ENCODE assay signal across 8 cellular contexts in genomic region chr19:6464070-6464873, GRCh38. TPM values are rescaled to one million over a fixed set of nuclear protein-coding genes. Genes with fewer than 3 reads are reported as not detected.
A peak's percentile ranks its signal among the peaks of the same experiment; 100 is the strongest.
DNase-seq lines count a peak whose midpoint lies in the region; TF ChIP-seq lines count a peak whose summit lies in the region.

Gene CRB3, plus strand, starts transcription at chr19:6464271. Its CDS starts 431 bp downstream, at chr19:6464702.

- no peaks in the 10 kb centered on the region for H3K79me2 ChIP-seq in smooth muscle cell (ENCODE audit: low read depth)

- H3K9ac ChIP-seq in smooth muscle cell (ENCODE audit: low read depth): peak within 1 kb of the TSS; percentile 53

- peaks cover 2 to 9% of the 10 kb centered on the region in 2 donors for H3K4me1 ChIP-seq in esophagus (ENCODE audit: control insufficient read depth in 2 of 2, insufficient read depth in 2 of 2, low read length in 1 of 2)
- no peaks in the 10 kb centered on the region for H3K4me1 ChIP-seq in smooth muscle cell (ENCODE audit: low read depth)

- 5 to 7% methylated on average over 64 to 65 of the region's 65 CpGs for WGBS in esophagus, 2 donors
- 2% methylated on average over 44 of the region's 65 CpGs for WGBS in smooth muscle cell (ENCODE audit: low lambda C conversion rate)

- no peak within 1 kb of the TSS for H2AFZ ChIP-seq in smooth muscle cell (ENCODE audit: low read depth)

- TF ChIP-seq CTCF in smooth muscle cell (IDR thresholded peaks at IDR 0.05; ENCODE audit: borderline replicate concordance, insufficient read depth, poor library complexity, severe bottlenecking): no peak

- H3K9me3 ChIP-seq in esophagus (ENCODE audit: control insufficient read depth in 2 of 2, insufficient read depth in 1 of 2, low read depth in 1 of 2, low read length in 1 of 2) (no peaks in the 10 kb centered on the region), smooth muscle cell (replicated peaks; ENCODE audit: low read depth) (no peaks in the 10 kb centered on the region)

- H3K36me3 ChIP-seq in H7 (replicated peaks; ENCODE audit: control insufficient read depth, insufficient read depth, low read length): peaks cover 4% of the 10 kb centered on the region
- peaks cover 0 to 20% of the 10 kb centered on the region in 2 donors for H3K36me3 ChIP-seq in esophagus (ENCODE audit: control insufficient read depth in 2 of 2, insufficient read depth in 2 of 2, low read length in 1 of 2)
- H3K36me3 ChIP-seq in smooth muscle cell (ENCODE audit: low read depth): no peaks in the 10 kb centered on the region

- peak; percentile 97 for DNase-seq in H7
- DNase-seq in T follicular helper cell (ENCODE audit: low read depth): peak; percentile 50
- DNase-seq in smooth muscle cell (lab: John Stamatoyannopoulos, UW; ENCODE audit: unreplicated experiment): no peak
- no peak for DNase-seq in NCI-H2107 (lab: John Stamatoyannopoulos, UW)
- DNase-seq in SHP77 (lab: John Stamatoyannopoulos, UW): no peak
- DNase-seq in NCI-H524 treated with DMSO at 0.1 percent for 48 hours (lab: John Stamatoyannopoulos, UW): no peak
- no peak for DNase-seq in NCI-H2107 treated with DMSO at 0.1 percent for 48 hours (lab: John Stamatoyannopoulos, UW; ENCODE audit: unreplicated experiment)

- peak within 1 kb of the TSS; percentile 64 for H3K4me2 ChIP-seq in smooth muscle cell

- H3K27me3 ChIP-seq in H7 (ENCODE audit: control insufficient read depth, insufficient read depth, low read length) (peaks cover 24% of the 10 kb centered on the region; the same call in 1 of the 2 replicates), esophagus (ENCODE audit: control insufficient read depth in 1 of 2, insufficient read depth in 2 of 2, low read length in 2 of 2) (no peaks in the 10 kb centered on the region), smooth muscle cell (ENCODE audit: low read depth) (peaks cover 26% of the 10 kb centered on the region)

- H3F3A ChIP-seq in smooth muscle cell (ENCODE audit: low read depth): no peaks in the 10 kb centered on the region

- H3K4me3 ChIP-seq in H7 (ENCODE audit: insufficient read depth, low read depth, low read length) (peak within 1 kb of the TSS; percentile 72), esophagus (ENCODE audit: low read depth in 1 of 2, low read length in 2 of 2) (peak within 1 kb of the TSS; percentile 81 to 94), smooth muscle cell (peak within 1 kb of the TSS; percentile 46)

- H3K27ac ChIP-seq in esophagus (ENCODE audit: low read depth in 2 of 2, low read length in 1 of 2) (peak within 1 kb of the TSS; percentile 44 to 92), smooth muscle cell (ENCODE audit: low read depth) (no peak within 1 kb of the TSS)

- no peaks in the 10 kb centered on the region for H4K20me1 ChIP-seq in smooth muscle cell (ENCODE audit: low read depth)

RNA-seq across cellular contexts. Expression of gene CRB3, which starts in this region (rescaled TPM):
- total RNA-seq in H7 (2014; rRNA removed; shearing (Covaris generic)): 4.9 and 5.5 TPM in 2 replicates
- polyA plus RNA-seq in esophagus (10 to 100 TPM; 50.8 to 87.6 TPM), smooth muscle cell (2.5 and 12.1 TPM in 2 replicates)
- total RNA-seq in smooth muscle cell: 4.0 and 7.8 TPM in 2 replicates

Comparison
In these comparisons a context has a peak if more than half of its experiments do, and no peak if none do; other contexts are left out.
1. DNase-seq: peak in H7 (single experiment) and T follicular helper cell (single experiment); none in smooth muscle cell (single experiment), NCI-H2107 (single experiment), SHP77 (0 of 2), NCI-H524 treated with DMSO at 0.1 percent for 48 hours (single experiment) and NCI-H2107 treated with DMSO at 0.1 percent for 48 hours (single experiment).
2. Peak in every context shown above with its lines, with median percentiles within 50 percentile points of each other: H3K4me3 ChIP-seq.